27 cellular contexts compared by ENCODE assay signal in genomic region chr6:42885702-42886101, GRCh38. TPM values are rescaled to one million over a fixed set of nuclear protein-coding genes. Genes with fewer than 3 reads are reported as not detected.
"Had no signal": no experiment of that assay in that cellular context is flagged by ENCODE, and none has a peak within 500 bp of the region (broad histone marks: within the 10 kb centered on the region; RNA-seq: fewer than 3 reads in every experiment).

No MANE protein-coding gene starts in this region.

- H3K4me2 ChIP-seq: neural progenitor cell had no signal

- H3K4me3 Mint-ChIP-seq: activated CD4-positive, alpha-beta T cell treated with anti-CD3 and anti-CD28 coated beads, Interleukin-2, amount 10 ng/mL, durations not matched to agents 24 days and 14 days; activated CD8-positive, alpha-beta T cell treated with anti-CD3 and anti-CD28 coated beads for 36 hours; activated naive CD8-positive, alpha-beta T cell; activated T-cell treated with anti-CD3 and anti-CD28 coated beads, Interleukin-2, amount 50 U/mL, for 72 hours; dendritic cell treated with granulocyte-macrophage colony-stimulating factor and Interleukin-4, amounts not matched to agents 40 ng/mL and 50 ng/mL, for 4 days; naive thymus-derived CD8-positive, alpha-beta T cell; neural progenitor cell; type B pancreatic cell had no signal

- H3K27ac ChIP-seq: epithelial cell of prostate, esophagus squamous epithelium, heart right ventricle, lower lobe of right lung, neural progenitor cell, spleen, thoracic aorta, vagina, VCaP had no signal

- H3K9me3 ChIP-seq: esophagus squamous epithelium, heart right ventricle, lower lobe of right lung, spleen, thoracic aorta, vagina had no signal

- H3K27me3 Mint-ChIP-seq: activated CD4-positive, alpha-beta T cell treated with anti-CD3 and anti-CD28 coated beads, Interleukin-2, amount 10 ng/mL, durations not matched to agents 24 days and 14 days; activated CD8-positive, alpha-beta T cell treated with anti-CD3 and anti-CD28 coated beads for 36 hours; activated naive CD8-positive, alpha-beta T cell; dendritic cell treated with granulocyte-macrophage colony-stimulating factor and Interleukin-4, amounts not matched to agents 40 ng/mL and 50 ng/mL, for 4 days; naive thymus-derived CD8-positive, alpha-beta T cell; type B pancreatic cell had no signal

- H2AFZ ChIP-seq: neural progenitor cell had no signal

- H3K27me3 ChIP-seq: esophagus squamous epithelium, heart right ventricle, neural progenitor cell, spleen, vagina had no signal

- H3K27ac Mint-ChIP-seq: activated CD4-positive, alpha-beta T cell treated with anti-CD3 and anti-CD28 coated beads, Interleukin-2, amount 10 ng/mL, durations not matched to agents 24 days and 14 days; activated naive CD8-positive, alpha-beta T cell; activated T-cell treated with anti-CD3 and anti-CD28 coated beads, Interleukin-2, amount 50 U/mL, for 72 hours; dendritic cell treated with granulocyte-macrophage colony-stimulating factor and Interleukin-4, amounts not matched to agents 40 ng/mL and 50 ng/mL, for 4 days; neural progenitor cell; type B pancreatic cell had no signal

- H3K4me3 ChIP-seq: esophagus squamous epithelium, heart right ventricle, lower lobe of right lung, neural progenitor cell, spleen, thoracic aorta, vagina had no signal

- H3K9ac ChIP-seq: neural progenitor cell had no signal

- H3K9me3 Mint-ChIP-seq: activated CD4-positive, alpha-beta T cell treated with anti-CD3 and anti-CD28 coated beads, Interleukin-2, amount 10 ng/mL, durations not matched to agents 24 days and 14 days; activated CD8-positive, alpha-beta T cell treated with anti-CD3 and anti-CD28 coated beads for 36 hours; activated T-cell treated with anti-CD3 and anti-CD28 coated beads, Interleukin-2, amount 50 U/mL, for 72 hours; dendritic cell treated with granulocyte-macrophage colony-stimulating factor and Interleukin-4, amounts not matched to agents 40 ng/mL and 50 ng/mL, for 4 days; naive thymus-derived CD8-positive, alpha-beta T cell; neural progenitor cell; type B pancreatic cell had no signal

- DNase-seq: activated CD4-positive, alpha-beta T cell treated with anti-CD3 and anti-CD28 coated beads, Interleukin-2, amount 10 ng/mL, durations not matched to agents 24 days and 14 days; activated CD8-positive, alpha-beta T cell treated with anti-CD3 and anti-CD28 coated beads for 36 hours; activated naive CD4-positive, alpha-beta T cell treated with Interleukin-2 at 50 U/mL for 16 hours; activated T-cell treated with anti-CD3 and anti-CD28 coated beads, Interleukin-2, amount 50 U/mL, for 72 hours; amniotic stem cell; central memory CD4-positive, alpha-beta T cell; esophagus squamous epithelium; foreskin melanocyte; heart right ventricle; lower lobe of right lung; mesenchymal stem cell; naive thymus-derived CD8-positive, alpha-beta T cell; occipital lobe; right cardiac atrium; spleen; stimulated activated naive CD8-positive, alpha-beta T cell treated with anti-CD3 and anti-CD28 coated beads, Interleukin-15, Interleukin-2, amounts not matched to agents 100 U/mL and 50 U/mL, for 24 hours had no signal

- ATAC-seq: activated CD8-positive, alpha-beta T cell treated with anti-CD3 and anti-CD28 coated beads for 36 hours; activated T-cell treated with anti-CD3 and anti-CD28 coated beads, Interleukin-2, amount 50 U/mL, for 72 hours; heart right ventricle; lower lobe of right lung; naive thymus-derived CD8-positive, alpha-beta T cell; right cardiac atrium; stimulated activated naive CD8-positive, alpha-beta T cell treated with anti-CD3 and anti-CD28 coated beads, Interleukin-15, Interleukin-2, amounts not matched to agents 100 U/mL and 50 U/mL, for 24 hours had no signal

RNA-seq across cellular contexts. Expression of gene PTCRA, which starts 30.2 kb away (rescaled TPM):
- total RNA-seq: activated CD4-positive, alpha-beta T cell treated with anti-CD3 and anti-CD28 coated beads, Interleukin-2, amount 10 ng/mL, durations not matched to agents 24 days and 14 days; activated CD8-positive, alpha-beta T cell treated with anti-CD3 and anti-CD28 coated beads for 36 hours; activated T-cell treated with anti-CD3 and anti-CD28 coated beads, Interleukin-2, amount 50 U/mL, for 72 hours; esophagus squamous epithelium; glomerular endothelial cell; heart right ventricle; kidney epithelial cell; naive thymus-derived CD8-positive, alpha-beta T cell; occipital lobe; right cardiac atrium; T-helper 1 cell treated with Interleukin-12 subunit alpha and Interleukin-12 subunit beta and Interleukin-4 antibody, amounts not matched to agents 30 ng/mL and 1 ng/mL, for 36 hours; thoracic aorta; vagina had no signal
- polyA plus RNA-seq: naive thymus-derived CD8-positive, alpha-beta T cell; right cardiac atrium had no signal
